8 cellular contexts compared by ENCODE assay signal in the genomic region with DNA sequence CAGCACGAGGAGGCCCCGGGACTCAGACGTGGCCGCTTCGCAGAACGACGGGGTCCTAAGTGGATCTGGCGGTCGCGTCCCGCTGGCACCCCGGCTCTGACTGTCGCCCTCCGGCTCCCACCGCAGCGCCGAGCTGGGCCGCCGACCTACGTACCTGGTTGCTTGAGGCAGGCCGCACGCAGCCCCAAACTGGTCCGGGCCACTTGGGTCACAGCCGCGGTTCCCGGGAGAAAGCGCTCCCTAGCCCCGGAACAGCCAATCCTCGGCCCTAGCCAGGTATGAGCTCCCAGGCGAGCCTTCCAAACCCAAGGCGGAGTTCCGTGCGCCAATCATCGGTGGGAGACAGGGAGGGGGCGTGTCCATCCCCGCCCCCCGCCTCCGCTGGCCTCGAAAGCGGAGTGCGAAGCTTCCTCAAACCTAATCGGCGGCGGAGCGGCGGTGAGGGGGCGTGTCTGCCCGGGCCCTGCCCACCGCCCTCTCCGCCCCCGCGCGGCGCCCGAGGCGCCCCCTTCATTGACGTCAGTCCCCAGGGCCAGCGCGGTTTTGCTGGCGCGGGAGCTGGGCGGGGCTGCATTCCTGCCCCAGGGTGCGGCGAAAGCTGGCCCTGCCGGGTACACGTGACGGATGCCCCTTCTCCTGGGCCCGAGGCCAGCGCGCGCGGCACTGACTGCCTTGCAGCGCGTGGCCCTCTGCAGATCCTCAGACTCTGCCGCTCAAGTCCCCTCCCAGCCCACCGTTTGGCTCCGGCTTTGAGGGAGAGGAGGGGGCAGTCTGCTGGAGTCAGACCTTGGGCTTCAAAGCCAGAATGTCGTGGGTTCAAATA. TPM values are rescaled to one million over a fixed set of nuclear protein-coding genes. Genes with fewer than 3 reads are reported as not detected.
DNase-seq lines count a peak whose midpoint lies in the region; ATAC-seq, FAIRE-seq and TF ChIP-seq lines count a peak whose summit lies in the region.

TSS of gene AVPI1 (minus strand) at position 280 of the 823 bp plus-strand sequence. CDS start 7,336 bp downstream, outside the sequence.

- H3K36me3 Mint-ChIP-seq in natural killer cell treated with Interleukin-12 subunit alpha and Interleukin-12 subunit beta and Interleukin-15 and Interleukin-18, amount 100 ng/mL, for 72 hours, result no peaks in the 10 kb centered on the region

- H3K27ac ChIP-seq in RWPE1, result peak within 1 kb of the TSS; percentile 96

- peak; percentile 64 for TF ChIP-seq POLR2A in H54 (IDR thresholded peaks at IDR 0.05; ENCODE audit: low read depth, low read length)

- H3K4me3 Mint-ChIP-seq in natural killer cell treated with Interleukin-12 subunit alpha and Interleukin-12 subunit beta and Interleukin-15 and Interleukin-18, amount 100 ng/mL, for 72 hours, result peak within 1 kb of the TSS; percentile 78

- POLR2A ChIA-PET in RWPE1 (lab: Yijun Ruan, JAX; ENCODE audit: low non-redundant PET), result interaction anchor here (0.6 to 1.6 kb wide), 10 partner anchors 14 to 221 kb away, joined by 3 to 15 read pairs (median 4); partner anchors contain the start of genes MARVELD1 and ZFYVE27

- DNase-seq in ELF-1 (ENCODE audit: low read depth, low spot score), result peak; percentile 99
- DNase-seq in H54 (ENCODE audit: insufficient read length, low spot score), result peak; percentile 93
- DNase-seq in LoVo (ENCODE audit: low spot score), result peak; percentile 99
- DNase-seq in RWPE1 (ENCODE audit: low spot score), result peak; percentile 99
- peak; percentile 93 for DNase-seq in activated T-helper 9 cell treated with anti-CD3 and anti-CD28 coated beads, Interleukin-2, amount 50 U/mL, for 16 hours (ENCODE audit: low read depth)
- DNase-seq in fibroblast of pulmonary artery (ENCODE audit: low read depth), result peak; percentile 98
- DNase-seq in natural killer cell treated with Interleukin-12 subunit alpha and Interleukin-12 subunit beta and Interleukin-15 and Interleukin-18, amount 100 ng/mL, for 72 hours (ENCODE audit: low spot score), result peak; percentile 98
- peak; percentile 92 for DNase-seq in stimulated activated naive CD4-positive, alpha-beta T cell treated with Interleukin-2 at 50 U/mL for 16 hours (lab: John Stamatoyannopoulos, UW)

- H3K4me3 ChIP-seq in fibroblast of pulmonary artery (replicated peaks; ENCODE audit: low read depth, low read length), result peak within 1 kb of the TSS; percentile 76

- H3K4me1 Mint-ChIP-seq in natural killer cell treated with Interleukin-12 subunit alpha and Interleukin-12 subunit beta and Interleukin-15 and Interleukin-18, amount 100 ng/mL, for 72 hours (ENCODE audit: low read depth in 2 of 2), result peaks cover 9 to 10% of the 10 kb centered on the region in 2 donors

- ATAC-seq in natural killer cell treated with Interleukin-12 subunit alpha and Interleukin-12 subunit beta and Interleukin-15 and Interleukin-18, amount 100 ng/mL, for 72 hours, result peak; percentile 97

- CTCF ChIA-PET in RWPE1 (lab: Yijun Ruan, JAX), result interaction anchor here (0.7 to 2.8 kb wide), 8 partner anchors 10 to 46 kb away, joined by 3 to 18 read pairs (median 5); no protein-coding TSS in a partner anchor

- peak within 1 kb of the TSS in 1 of 2 donors; percentile 71 for H3K27ac Mint-ChIP-seq in natural killer cell treated with Interleukin-12 subunit alpha and Interleukin-12 subunit beta and Interleukin-15 and Interleukin-18, amount 100 ng/mL, for 72 hours

- no peak for TF ChIP-seq CTCF in RWPE1 (conservative IDR thresholded peaks at IDR 0.05; ENCODE audit: low read depth)
- no peak for TF ChIP-seq CTCF in fibroblast of pulmonary artery (IDR thresholded peaks at IDR 0.05; ENCODE audit: low read length, missing control alignments)

- no peaks in the 10 kb centered on the region for H3K9me3 Mint-ChIP-seq in natural killer cell treated with Interleukin-12 subunit alpha and Interleukin-12 subunit beta and Interleukin-15 and Interleukin-18, amount 100 ng/mL, for 72 hours

- FAIRE-seq in H54 (lab: Jason Lieb, UNC), result peak; percentile 15

- H3K27me3 Mint-ChIP-seq in natural killer cell treated with Interleukin-12 subunit alpha and Interleukin-12 subunit beta and Interleukin-15 and Interleukin-18, amount 100 ng/mL, for 72 hours, result no peaks in the 10 kb centered on the region

RNA-seq across cellular contexts. Expression of gene AVPI1, which starts in this region (rescaled TPM):
- total RNA-seq in natural killer cell treated with Interleukin-12 subunit alpha and Interleukin-12 subunit beta and Interleukin-15 and Interleukin-18, amount 100 ng/mL, for 72 hours, result under 1 TPM; 0.45 to 0.89 TPM

Comparison
In these comparisons a context has a peak if more than half of its experiments do, and no peak if none do; other contexts are left out.
1. Peak in every context shown above with its lines: DNase-seq, ATAC-seq, H3K4me3 ChIP-seq and H3K27ac ChIP-seq.
2. Peak in DNase-seq and ATAC-seq in natural killer cell treated with Interleukin-12 subunit alpha and Interleukin-12 subunit beta and Interleukin-15 and Interleukin-18, amount 100 ng/mL, for 72 hours; RNA of the gene not detected or under 1 TPM.